ENCODE assay signal across 28 cellular contexts in the genomic region with DNA sequence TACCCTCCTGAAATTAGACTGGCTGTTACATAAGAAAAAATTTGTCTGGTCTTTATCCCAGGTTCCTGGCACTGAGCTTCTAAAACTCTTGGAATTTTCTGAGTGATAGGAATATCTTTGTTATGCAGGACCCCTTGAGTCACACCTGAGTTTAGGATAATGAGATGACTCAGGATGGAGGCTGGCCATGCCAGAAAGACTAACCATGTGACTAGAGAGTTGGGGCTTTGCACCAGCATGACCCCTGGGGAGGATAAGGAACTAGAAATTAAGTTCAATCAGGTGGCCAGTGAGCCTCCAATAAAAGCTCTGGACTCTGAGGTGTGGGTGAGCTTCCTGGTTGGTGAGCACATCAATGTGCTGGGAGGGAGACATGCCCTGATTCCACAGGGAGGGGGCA.
"Had no signal": no experiment of that assay in that cellular context is flagged by ENCODE, and none has a peak within 500 bp of the region (broad histone marks: within the 10 kb centered on the region; RNA-seq: fewer than 3 reads in every experiment).

No MANE protein-coding gene starts in this region.

- H3K9ac ChIP-seq: parathyroid adenoma had no signal

- H3K36me3 ChIP-seq: colonic mucosa, right lobe of liver had no signal

- H3K4me3 ChIP-seq: colonic mucosa, esophagus muscularis mucosa, heart right ventricle, lung, mucosa of descending colon, right lobe of liver, thoracic aorta, tibial nerve, upper lobe of left lung had no signal

- H3K27me3 Mint-ChIP-seq: dendritic cell treated with granulocyte-macrophage colony-stimulating factor and Interleukin-4, amounts not matched to agents 40 ng/mL and 50 ng/mL, for 4 days; memory B cell; naive B cell; natural killer cell treated with Interleukin-12 subunit alpha and Interleukin-12 subunit beta and Interleukin-15 and Interleukin-18, amount 100 ng/mL, for 72 hours; progenitor cell of endocrine pancreas; stimulated activated naive B cell treated with anti-CD40 and anti-IgM and Interleukin-4, amounts not matched to agents 10 μg/mL and 1 μg/mL and 100 μg/mL, for 72 hours; stimulated activated naive CD8-positive, alpha-beta T cell treated with anti-CD3 and anti-CD28 coated beads, Interleukin-15, Interleukin-2, amounts not matched to agents 100 ng/mL and 50 ng/mL, for 24 hours had no signal

- DNase-seq: colonic mucosa; effector memory CD4-positive, alpha-beta T cell; foreskin melanocyte; glutamatergic neuron; heart right ventricle; hippocampal formation; immature natural killer cell; mucosa of descending colon; naive B cell; right lobe of liver; small intestine; stimulated activated CD4-positive, alpha-beta T cell treated with anti-CD3 and anti-CD28 coated beads, Interleukin-15, amount 100 ng/mL, for 24 hours; stimulated activated CD4-positive, alpha-beta T cell treated with anti-CD3 and anti-CD28 coated beads, Interleukin-2, amount 100 ng/mL, for 48 hours; stimulated activated naive B cell treated with anti-CD40 and anti-IgM and Interleukin-4, amounts not matched to agents 10 μg/mL and 1 μg/mL and 100 μg/mL, for 72 hours; upper lobe of left lung had no signal

- H3K27me3 ChIP-seq: colonic mucosa, esophagus muscularis mucosa, heart right ventricle, right lobe of liver, tibial nerve, upper lobe of left lung had no signal

- H3K9me3 Mint-ChIP-seq: natural killer cell treated with Interleukin-12 subunit alpha and Interleukin-12 subunit beta and Interleukin-15 and Interleukin-18, amount 100 ng/mL, for 72 hours had no signal

- H3K4me1 Mint-ChIP-seq: immature natural killer cell; memory B cell; mesothelial cell of epicardium; neural crest cell; stimulated activated naive B cell treated with anti-CD40 and anti-IgM and Interleukin-4, amounts not matched to agents 10 μg/mL and 1 μg/mL and 100 μg/mL, for 72 hours had no signal

- H3K9me3 ChIP-seq: colonic mucosa had no signal

- H3K27ac Mint-ChIP-seq: dendritic cell treated with granulocyte-macrophage colony-stimulating factor and Interleukin-4, amounts not matched to agents 40 ng/mL and 50 ng/mL, for 4 days; memory B cell; mesothelial cell of epicardium; natural killer cell treated with Interleukin-12 subunit alpha and Interleukin-12 subunit beta and Interleukin-15 and Interleukin-18, amount 100 ng/mL, for 72 hours; progenitor cell of endocrine pancreas; stimulated activated naive B cell treated with anti-CD40 and anti-IgM and Interleukin-4, amounts not matched to agents 10 μg/mL and 1 μg/mL and 100 μg/mL, for 72 hours; stimulated activated naive CD8-positive, alpha-beta T cell treated with anti-CD3 and anti-CD28 coated beads, Interleukin-15, Interleukin-2, amounts not matched to agents 100 ng/mL and 50 ng/mL, for 24 hours had no signal

- H3K27ac ChIP-seq: colonic mucosa, esophagus muscularis mucosa, heart right ventricle, parathyroid adenoma, right lobe of liver, thoracic aorta, tibial nerve, upper lobe of left lung had no signal

- ATAC-seq: heart right ventricle; left lobe of liver; mucosa of descending colon; natural killer cell treated with Interleukin-12 subunit alpha and Interleukin-12 subunit beta and Interleukin-15 and Interleukin-18, amount 100 ng/mL, for 72 hours; right lobe of liver; stimulated activated naive B cell treated with anti-CD40 and anti-IgM and Interleukin-4, amounts not matched to agents 10 μg/mL and 1 μg/mL and 100 μg/mL, for 72 hours had no signal

- H3K4me1 ChIP-seq: colonic mucosa, esophagus muscularis mucosa, heart right ventricle, parathyroid adenoma, right lobe of liver, tibial nerve, upper lobe of left lung had no signal

- H3K4me3 Mint-ChIP-seq: dendritic cell treated with granulocyte-macrophage colony-stimulating factor and Interleukin-4, amounts not matched to agents 40 ng/mL and 50 ng/mL, for 4 days; immature natural killer cell; memory B cell; mesothelial cell of epicardium; natural killer cell treated with Interleukin-12 subunit alpha and Interleukin-12 subunit beta and Interleukin-15 and Interleukin-18, amount 100 ng/mL, for 72 hours; neural crest cell; stimulated activated naive B cell treated with anti-CD40 and anti-IgM and Interleukin-4, amounts not matched to agents 10 μg/mL and 1 μg/mL and 100 μg/mL, for 72 hours; stimulated activated naive CD8-positive, alpha-beta T cell treated with anti-CD3 and anti-CD28 coated beads, Interleukin-15, Interleukin-2, amounts not matched to agents 100 ng/mL and 50 ng/mL, for 24 hours had no signal
